Comparison of ENCODE assay signal across 1 cellular context in the genomic region with DNA sequence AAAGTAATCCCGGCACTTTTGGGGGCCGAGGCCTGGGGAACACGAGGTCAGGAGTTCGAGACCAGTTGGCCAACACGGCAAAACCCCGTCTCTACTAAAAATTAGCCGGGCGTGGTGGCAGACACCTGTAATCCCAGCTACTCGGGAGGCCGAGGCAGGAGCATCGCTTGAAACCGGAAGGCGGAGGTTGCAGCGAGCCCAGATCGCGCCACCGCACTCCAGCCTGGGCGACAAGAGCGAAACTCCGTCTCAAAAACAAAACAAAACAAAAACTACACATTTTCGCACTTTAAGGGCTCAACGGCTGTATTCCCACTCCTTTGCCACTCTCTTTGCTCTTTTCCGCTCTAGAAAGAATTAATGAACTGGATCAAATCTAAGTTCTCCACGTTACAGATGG.
TF ChIP-seq lines count a peak whose summit lies in the region.

No MANE protein-coding gene starts in this region.

TF ChIP-seq in K562, 482 proteins besides CTCF, POLR2A, EP300 and RAD21:
- peak; percentile 93 for TF ChIP-seq THRAP3 (IDR thresholded peaks at IDR 0.05; ENCODE audit: borderline replicate concordance)
- peak; percentile 7 to 25; a peak in 1 of 4 replicates for TF ChIP-seq KDM1A (IDR thresholded peaks at IDR 0.05)
- no peak for TF ChIP-seq CREM (IDR thresholded peaks at IDR 0.05; ENCODE audit: low read depth)
- TF ChIP-seq, protein P1, sequence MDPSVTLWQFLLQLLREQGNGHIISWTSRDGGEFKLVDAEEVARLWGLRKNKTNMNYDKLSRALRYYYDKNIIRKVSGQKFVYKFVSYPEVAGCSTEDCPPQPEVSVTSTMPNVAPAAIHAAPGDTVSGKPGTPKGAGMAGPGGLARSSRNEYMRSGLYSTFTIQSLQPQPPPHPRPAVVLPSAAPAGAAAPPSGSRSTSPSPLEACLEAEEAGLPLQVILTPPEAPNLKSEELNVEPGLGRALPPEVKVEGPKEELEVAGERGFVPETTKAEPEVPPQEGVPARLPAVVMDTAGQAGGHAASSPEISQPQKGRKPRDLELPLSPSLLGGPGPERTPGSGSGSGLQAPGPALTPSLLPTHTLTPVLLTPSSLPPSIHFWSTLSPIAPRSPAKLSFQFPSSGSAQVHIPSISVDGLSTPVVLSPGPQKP (CRISPR knock-in tag; IDR thresholded peaks at IDR 0.05), result no peak
- TF ChIP-seq, protein P2, sequence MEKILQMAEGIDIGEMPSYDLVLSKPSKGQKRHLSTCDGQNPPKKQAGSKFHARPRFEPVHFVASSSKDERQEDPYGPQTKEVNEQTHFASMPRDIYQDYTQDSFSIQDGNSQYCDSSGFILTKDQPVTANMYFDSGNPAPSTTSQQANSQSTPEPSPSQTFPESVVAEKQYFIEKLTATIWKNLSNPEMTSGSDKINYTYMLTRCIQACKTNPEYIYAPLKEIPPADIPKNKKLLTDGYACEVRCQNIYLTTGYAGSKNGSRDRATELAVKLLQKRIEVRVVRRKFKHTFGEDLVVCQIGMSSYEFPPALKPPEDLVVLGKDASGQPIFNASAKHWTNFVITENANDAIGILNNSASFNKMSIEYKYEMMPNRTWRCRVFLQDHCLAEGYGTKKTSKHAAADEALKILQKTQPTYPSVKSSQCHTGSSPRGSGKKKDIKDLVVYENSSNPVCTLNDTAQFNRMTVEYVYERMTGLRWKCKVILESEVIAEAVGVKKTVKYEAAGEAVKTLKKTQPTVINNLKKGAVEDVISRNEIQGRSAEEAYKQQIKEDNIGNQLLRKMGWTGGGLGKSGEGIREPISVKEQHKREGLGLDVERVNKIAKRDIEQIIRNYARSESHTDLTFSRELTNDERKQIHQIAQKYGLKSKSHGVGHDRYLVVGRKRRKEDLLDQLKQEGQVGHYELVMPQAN (IDR thresholded peaks at IDR 0.05; ENCODE audit: borderline replicate concordance), result no peak; the same call in 1 of the 2 replicates
- TF ChIP-seq VEZF1 (CRISPR knock-in tag; IDR thresholded peaks at IDR 0.05), result no peak
- peak; percentile 93 for TF ChIP-seq MBD1 (CRISPR knock-in tag; IDR thresholded peaks at IDR 0.05)
- TF ChIP-seq TCF7L2 (IDR thresholded peaks at IDR 0.05; ENCODE audit: low read depth, low read length), result no peak
- TF ChIP-seq PML (IDR thresholded peaks at IDR 0.05; ENCODE audit: low read length), result no peak
- TF ChIP-seq, protein P3, sequence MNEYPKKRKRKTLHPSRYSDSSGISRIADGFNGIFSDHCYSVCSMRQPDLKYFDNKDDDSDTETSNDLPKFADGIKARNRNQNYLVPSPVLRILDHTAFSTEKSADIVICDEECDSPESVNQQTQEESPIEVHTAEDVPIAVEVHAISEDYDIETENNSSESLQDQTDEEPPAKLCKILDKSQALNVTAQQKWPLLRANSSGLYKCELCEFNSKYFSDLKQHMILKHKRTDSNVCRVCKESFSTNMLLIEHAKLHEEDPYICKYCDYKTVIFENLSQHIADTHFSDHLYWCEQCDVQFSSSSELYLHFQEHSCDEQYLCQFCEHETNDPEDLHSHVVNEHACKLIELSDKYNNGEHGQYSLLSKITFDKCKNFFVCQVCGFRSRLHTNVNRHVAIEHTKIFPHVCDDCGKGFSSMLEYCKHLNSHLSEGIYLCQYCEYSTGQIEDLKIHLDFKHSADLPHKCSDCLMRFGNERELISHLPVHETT (CRISPR knock-in tag; conservative IDR thresholded peaks at IDR 0.05 in 1 of 2, IDR thresholded peaks at IDR 0.05 in 1 of 2), result no peak
- no peak for TF ChIP-seq NELFE (IDR thresholded peaks at IDR 0.05; ENCODE audit: insufficient read depth, insufficient read length)
- TF ChIP-seq DNMT1 (IDR thresholded peaks at IDR 0.05), result no peak
- no peak for TF ChIP-seq NBN (IDR thresholded peaks at IDR 0.05; ENCODE audit: low read depth)
- no peak for TF ChIP-seq BHLHE40 (IDR thresholded peaks at IDR 0.05; ENCODE audit: low read length)
- peak; percentile 75 for TF ChIP-seq ZBTB33 (CRISPR knock-in tag; IDR thresholded peaks at IDR 0.05)
- peak; percentile 48; the same call in 1 of the 2 replicates for TF ChIP-seq CHAMP1 (IDR thresholded peaks at IDR 0.05)
- TF ChIP-seq MLLT1 (IDR thresholded peaks at IDR 0.05), result peak in 1 of 2 experiments; percentile 97; a peak in 2 of 4 replicates
- TF ChIP-seq IRF2 (CRISPR knock-in tag; IDR thresholded peaks at IDR 0.05), result no peak
- TF ChIP-seq ZNF592 (IDR thresholded peaks at IDR 0.05), result 0 out of 2 replicates have a peak, but pooled peaks have one; percentile 9
- no peak for TF ChIP-seq E2F1 (CRISPR knock-in tag; IDR thresholded peaks at IDR 0.05)
- TF ChIP-seq EHMT2 (IDR thresholded peaks at IDR 0.05), result no peak; the same call in 1 of the 2 replicates
- no peak for TF ChIP-seq FOXK1 (CRISPR knock-in tag; IDR thresholded peaks at IDR 0.05; ENCODE audit: borderline replicate concordance)
- TF ChIP-seq HDAC1 (IDR thresholded peaks at IDR 0.05), result peak in 1 of 2 experiments; percentile 18; a peak in 1 of 4 replicates
- TF ChIP-seq STAG1 (CRISPR knock-in tag; IDR thresholded peaks at IDR 0.05; ENCODE audit: borderline replicate concordance), result no peak
- TF ChIP-seq RBM39 (optimal IDR thresholded peaks at IDR 0.05; ENCODE audit: low read depth, low read length), result no peak
- no peak for TF ChIP-seq MAFF (IDR thresholded peaks at IDR 0.05; ENCODE audit: low read length)
- TF ChIP-seq, protein P4, sequence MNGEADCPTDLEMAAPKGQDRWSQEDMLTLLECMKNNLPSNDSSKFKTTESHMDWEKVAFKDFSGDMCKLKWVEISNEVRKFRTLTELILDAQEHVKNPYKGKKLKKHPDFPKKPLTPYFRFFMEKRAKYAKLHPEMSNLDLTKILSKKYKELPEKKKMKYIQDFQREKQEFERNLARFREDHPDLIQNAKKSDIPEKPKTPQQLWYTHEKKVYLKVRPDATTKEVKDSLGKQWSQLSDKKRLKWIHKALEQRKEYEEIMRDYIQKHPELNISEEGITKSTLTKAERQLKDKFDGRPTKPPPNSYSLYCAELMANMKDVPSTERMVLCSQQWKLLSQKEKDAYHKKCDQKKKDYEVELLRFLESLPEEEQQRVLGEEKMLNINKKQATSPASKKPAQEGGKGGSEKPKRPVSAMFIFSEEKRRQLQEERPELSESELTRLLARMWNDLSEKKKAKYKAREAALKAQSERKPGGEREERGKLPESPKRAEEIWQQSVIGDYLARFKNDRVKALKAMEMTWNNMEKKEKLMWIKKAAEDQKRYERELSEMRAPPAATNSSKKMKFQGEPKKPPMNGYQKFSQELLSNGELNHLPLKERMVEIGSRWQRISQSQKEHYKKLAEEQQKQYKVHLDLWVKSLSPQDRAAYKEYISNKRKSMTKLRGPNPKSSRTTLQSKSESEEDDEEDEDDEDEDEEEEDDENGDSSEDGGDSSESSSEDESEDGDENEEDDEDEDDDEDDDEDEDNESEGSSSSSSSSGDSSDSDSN (IDR thresholded peaks at IDR 0.05; ENCODE audit: borderline replicate concordance in 1 of 2, low read depth in 2 of 2, low read length in 2 of 2), result no peak
TF ChIP-seq in K562: peak in this region for 8.
